15 cellular contexts compared by ENCODE assay signal in the genomic region with DNA sequence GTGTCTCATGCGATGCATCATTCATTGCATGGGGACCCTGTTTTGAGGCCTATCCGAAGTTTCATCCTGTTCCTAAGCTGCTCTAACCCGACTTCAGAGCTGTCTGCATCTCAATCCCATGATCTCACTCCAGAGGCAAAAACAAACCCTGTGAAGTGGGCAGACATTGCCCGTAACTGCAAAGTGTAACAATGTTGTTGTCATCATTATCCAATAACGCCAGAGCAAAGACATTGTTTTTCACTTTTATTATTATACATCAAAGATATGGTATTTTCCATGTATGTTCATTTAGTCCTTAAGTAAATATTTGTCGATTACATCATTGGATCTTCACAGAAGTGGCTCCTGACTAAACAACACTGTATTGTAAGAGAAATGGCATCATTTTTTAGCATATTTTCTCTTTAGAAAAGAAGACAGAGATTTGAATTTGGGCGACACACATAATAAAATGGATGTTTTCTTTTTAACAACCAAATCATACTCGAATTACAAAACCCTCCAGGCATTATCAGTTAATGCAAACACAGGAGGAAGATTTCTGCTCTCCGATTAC.
A peak's percentile ranks its signal among the peaks of the same experiment; 100 is the strongest.
DNase-seq lines count a peak whose midpoint lies in the region; ATAC-seq, FAIRE-seq and TF ChIP-seq lines count a peak whose summit lies in the region.
"Had no signal": no experiment of that assay in that cellular context is flagged by ENCODE, and none has a peak within 500 bp of the region (broad histone marks: within the 10 kb centered on the region; RNA-seq: fewer than 3 reads in every experiment).

No MANE protein-coding gene starts in this region.

- in situ Hi-C loops in mammary epithelial cell (cut with MboI; ENCODE audit: low sequenced_read_pairs in 2 of 2) = no loop called here

- H3K27me3 ChIP-seq in right atrium auricular region = no peaks in the 10 kb centered on the region
- no peaks in the 10 kb centered on the region for H3K27me3 ChIP-seq in mammary epithelial cell (ENCODE audit: insufficient read depth, low read length)
- no peaks in the 10 kb centered on the region for H3K27me3 ChIP-seq in mesendoderm (ENCODE audit: insufficient read depth, low read length, poor library complexity)
- H3K27me3 ChIP-seq: BLaER1 had no signal

- CTCF ChIA-PET in mammary epithelial cell (lab: Charles Lee; ENCODE audit: low non-redundant PET) = no interaction called here

- H3K79me1 ChIP-seq in mesendoderm (ENCODE audit: low read length) = no peaks in the 10 kb centered on the region

- no peak overlapping the region for H4K8ac ChIP-seq in mesendoderm (ENCODE audit: low read depth, low read length)

- TF ChIP-seq CTCF in right atrium auricular region (IDR thresholded peaks at IDR 0.05) (no peak), mammary epithelial cell (conservative IDR thresholded peaks at IDR 0.05 in 1 of 2, IDR thresholded peaks at IDR 0.05 in 1 of 2; ENCODE audit: extremely low read depth in 1 of 2, insufficient read depth in 1 of 2, low read depth in 1 of 2, low read length in 2 of 2) (no peak), D721Med (IDR thresholded peaks at IDR 0.05; ENCODE audit: insufficient read depth, missing control alignments) (no peak)

- no peak overlapping the region for H4K5ac ChIP-seq in mesendoderm (ENCODE audit: low read length)

- H2AFZ ChIP-seq in mammary epithelial cell (ENCODE audit: low read depth, low read length) = peak overlapping the region; percentile 63

- no TSS peak for BruUV-seq in mammary epithelial cell (replicated peaks; lab: Mats Ljungman, UMichigan)

- no peak overlapping the region for H3K4ac ChIP-seq in mesendoderm (ENCODE audit: low read depth, low read length)

- H2BK5ac ChIP-seq in mesendoderm (ENCODE audit: low read length) = no peak overlapping the region

- no peaks in the 10 kb centered on the region for H3K79me2 ChIP-seq in mammary epithelial cell (ENCODE audit: insufficient read depth, low read length)
- no peaks in the 10 kb centered on the region for H3K79me2 ChIP-seq in mesendoderm (ENCODE audit: control insufficient read depth, insufficient read depth, low read length)

- H3K36me3 ChIP-seq in right atrium auricular region (no peaks in the 10 kb centered on the region), mammary epithelial cell (ENCODE audit: insufficient read depth, low read length) (no peaks in the 10 kb centered on the region), mesendoderm (ENCODE audit: control insufficient read depth, insufficient read depth, low read length) (no peaks in the 10 kb centered on the region)
- H3K36me3 ChIP-seq: BLaER1 had no signal

- no peak overlapping the region for H3K56ac ChIP-seq in mesendoderm (ENCODE audit: low read length)

- H3K27ac ChIP-seq in right atrium auricular region (peak overlapping the region; percentile 50 to 72), mammary epithelial cell (ENCODE audit: insufficient read depth, low read depth, low read length) (no peak overlapping the region), mesendoderm (ENCODE audit: low read depth, low read length) (no peak overlapping the region)
- H3K27ac ChIP-seq: BLaER1, SK-N-MC had no signal

- peaks cover 0 to 21% of the 10 kb centered on the region in 2 donors for H3K4me1 ChIP-seq in right atrium auricular region
- peaks cover 13% of the 10 kb centered on the region for H3K4me1 ChIP-seq in mammary epithelial cell (ENCODE audit: insufficient read depth, low read length)
- H3K4me1 ChIP-seq in mesendoderm (ENCODE audit: control insufficient read depth, low read depth, low read length) = no peaks in the 10 kb centered on the region

- dilution Hi-C loops in mammary epithelial cell (cut with HindIII; ENCODE audit: low sequenced_read_pairs) = no loop called here

- FAIRE-seq in D721Med (lab: Jason Lieb, UNC) = no peak
- FAIRE-seq: GM12878, islet of Langerhans had no signal

- no peak overlapping the region for H3K9ac ChIP-seq in mammary epithelial cell (ENCODE audit: insufficient read depth, low read length)
- no peak overlapping the region for H3K9ac ChIP-seq in mesendoderm (ENCODE audit: low read length)
- H3K9ac ChIP-seq: BLaER1 had no signal

- no peak overlapping the region for H2BK120ac ChIP-seq in mesendoderm (ENCODE audit: low read depth, low read length)

- 78% methylated on average over 9 of the region's 9 CpGs for WGBS in mammary epithelial cell (ENCODE audit: low coverage, missing lambda C conversion rate)
- WGBS in mesendoderm (ENCODE audit: extremely low coverage, insufficient coverage, low lambda C conversion rate) = no CpG with 5 or more reads among the region's 9 CpGs

- no peak overlapping the region for H3K23ac ChIP-seq in mesendoderm (ENCODE audit: low read length)

- H2BK15ac ChIP-seq in mesendoderm (replicated peaks; ENCODE audit: low read depth) = no peak overlapping the region

- no peak for DNase-seq in right atrium auricular region (ENCODE audit: low spot score)
- no peak for DNase-seq in Right ventricle myocardium inferior (ENCODE audit: missing footprints)
- no peak for DNase-seq in mammary epithelial cell
- DNase-seq in mesendoderm = peak; percentile 20
- no peak for DNase-seq in kidney tubule cell (ENCODE audit: low spot score)
- DNase-seq in D721Med (ENCODE audit: insufficient read length, low spot score) = no peak
- no peak for DNase-seq in erythroblast (lab: John Stamatoyannopoulos, UW)
- DNase-seq: activated CD4-positive, alpha-beta T cell treated with anti-CD3 and anti-CD28 coated beads, Interleukin-2, amount 10 ng/mL, durations not matched to agents 7 days and 5 days; NCI-H1694 treated with DMSO at 0.1 percent for 48 hours; occipital lobe had no signal

- H3K4me2 ChIP-seq in mammary epithelial cell (ENCODE audit: insufficient read depth, low read depth, low read length) (peak overlapping the region; percentile 42), mesendoderm (ENCODE audit: low read length) (no peak overlapping the region)
- H3K4me2 ChIP-seq: BLaER1 had no signal

- H2AK5ac ChIP-seq in mesendoderm (ENCODE audit: low read length) = no peak overlapping the region

- no peak for TF ChIP-seq POLR2A in erythroblast (IDR thresholded peaks at IDR 0.05; ENCODE audit: low read length)

- H3K18ac ChIP-seq in mesendoderm (ENCODE audit: low read length) = peak overlapping the region; percentile 7

- H4K20me1 ChIP-seq in mammary epithelial cell (ENCODE audit: insufficient read depth, low read length) = no peaks in the 10 kb centered on the region
- H4K20me1 ChIP-seq: BLaER1 had no signal

- intact Hi-C loops in Right ventricle myocardium inferior (cut with DNase I) = no loop called here
- intact Hi-C loops in mammary epithelial cell (cut with micrococcal nuclease) = no loop called here

- no peak overlapping the region for H3K4me3 ChIP-seq in right atrium auricular region
- no peak overlapping the region for H3K4me3 ChIP-seq in mammary epithelial cell (replicated peaks in 1 of 3; ENCODE audit: insufficient read depth in 1 of 3, low read depth in 2 of 3, low read length in 3 of 3)
- no peak overlapping the region for H3K4me3 ChIP-seq in mesendoderm (ENCODE audit: low read length)
- H3K4me3 ChIP-seq: BLaER1, GM12878, SK-N-MC had no signal

- ATAC-seq in Right ventricle myocardium inferior (no peak), HG03342 (IDR thresholded peaks at IDR 0.05; ENCODE audit: unreplicated experiment) (no peak)
- ATAC-seq: GM12878 had no signal

- H3K9me3 ChIP-seq in right atrium auricular region = no peaks in the 10 kb centered on the region
- no peaks in the 10 kb centered on the region for H3K9me3 ChIP-seq in mammary epithelial cell (replicated peaks; ENCODE audit: insufficient read depth, low read length)

Comparison
In these comparisons a context has a peak if more than half of its experiments do, and no peak if none do; other contexts are left out.
1. H3K27ac ChIP-seq: peak in right atrium auricular region (2 of 2); none in mammary epithelial cell (single experiment) and mesendoderm (single experiment).